ENCODE assay signal across 27 cellular contexts in genomic region chr2:227430644-227431043, GRCh38. TPM values are rescaled to one million over a fixed set of nuclear protein-coding genes. Genes with fewer than 3 reads are reported as not detected.
DNase-seq lines count a peak whose midpoint lies in the region; ATAC-seq and TF ChIP-seq lines count a peak whose summit lies in the region.
"Had no signal": no experiment of that assay in that cellular context is flagged by ENCODE, and none has a peak within 500 bp of the region (broad histone marks: within the 10 kb centered on the region; RNA-seq: fewer than 3 reads in every experiment).

No MANE protein-coding gene starts in this region.

- CTCF ChIA-PET in OCI-LY7 (lab: Charles Lee; ENCODE audit: unreplicated experiment): no interaction called here

- no peaks in the 10 kb centered on the region for H3K9me2 ChIP-seq in OCI-LY7 (ENCODE audit: insufficient read depth, low read length)

- BruUV-seq in OCI-LY7 (replicated peaks; lab: Mats Ljungman, UMichigan): no TSS peak

- POLR2A ChIA-PET in OCI-LY7 (lab: Charles Lee): interaction anchor here (1.2 kb wide), 1 partner anchor 10 kb away, joined by 5 read pairs; no protein-coding TSS in a partner anchor

- H3K4me1 ChIP-seq in ACC112 (ENCODE audit: control insufficient read depth, insufficient read depth, low read length, unreplicated experiment) (peaks cover 7% of the 10 kb centered on the region), OCI-LY7 (ENCODE audit: insufficient read depth, low read length, poor library complexity, severe bottlenecking) (no peaks in the 10 kb centered on the region), upper lobe of right lung (no peaks in the 10 kb centered on the region)
- H3K4me1 ChIP-seq: BE2C had no signal

- no peak overlapping the region for H3K4me2 ChIP-seq in OCI-LY7 (ENCODE audit: low read length)
- H3K4me2 ChIP-seq: KMS-11 had no signal

- DNase-seq in choroid plexus epithelial cell (ENCODE audit: low read depth): peak; percentile 80
- DNase-seq in left colon: no peak
- peak; percentile 27 for DNase-seq in mucosa of gallbladder (ENCODE audit: low spot score)
- no peak for DNase-seq in OCI-LY7 (ENCODE audit: low spot score)
- no peak for DNase-seq in upper lobe of right lung
- no peak for DNase-seq in central memory CD4-positive, alpha-beta T cell
- DNase-seq: ACHN; BE2C; CD8-positive, alpha-beta memory T cell; DMS 273 treated with DMSO at 0.1 percent for 48 hours; DMS79; EL; GDM1; HCEC 1CT; MM.1S; NCI-H2029; NCI-H446 treated with DMSO at 0.1 percent for 48 hours; NCI-H526; NCI-H82; SHP77 treated with DMSO at 0.1 percent for 48 hours had no signal

- TF ChIP-seq CTCF in choroid plexus epithelial cell (conservative IDR thresholded peaks at IDR 0.05; ENCODE audit: low read depth, low read length) (no peak), OCI-LY7 (conservative IDR thresholded peaks at IDR 0.05; ENCODE audit: low read length) (no peak), upper lobe of right lung (IDR thresholded peaks at IDR 0.05) (no peak)

- H3K9me3 ChIP-seq in OCI-LY7 (ENCODE audit: low read length): peaks cover 4% of the 10 kb centered on the region
- H3K9me3 ChIP-seq in upper lobe of right lung: peaks cover 11% of the 10 kb centered on the region

- no peaks in the 10 kb centered on the region for H3K36me3 ChIP-seq in ACC112 (ENCODE audit: insufficient read depth, low read length)
- no peaks in the 10 kb centered on the region for H3K36me3 ChIP-seq in OCI-LY7 (ENCODE audit: insufficient read depth, low read length)
- no peaks in the 10 kb centered on the region for H3K36me3 ChIP-seq in upper lobe of right lung
- H3K36me3 ChIP-seq: BE2C had no signal

- H3K27me3 ChIP-seq in ACC112 (ENCODE audit: insufficient read depth, low read length) (no peaks in the 10 kb centered on the region), upper lobe of right lung (no peaks in the 10 kb centered on the region)
- H3K27me3 ChIP-seq: BE2C had no signal

- no peaks in the 10 kb centered on the region for H4K20me1 ChIP-seq in OCI-LY7 (ENCODE audit: insufficient read depth, low read length)

- ATAC-seq in left colon (peak; percentile 81), HG03460 (IDR thresholded peaks at IDR 0.05; ENCODE audit: unreplicated experiment) (no peak), upper lobe of right lung (no peak)
- ATAC-seq: GM12878, Panc1 had no signal

- 0 out of 2 replicates have a peak overlapping the region, but pooled peaks have one; percentile 34 for H3K4me3 ChIP-seq in ACC112 (ENCODE audit: low read depth, low read length)
- no peak overlapping the region for H3K4me3 ChIP-seq in choroid plexus epithelial cell (ENCODE audit: low read depth, low read length)
- no peak overlapping the region for H3K4me3 ChIP-seq in OCI-LY7 (ENCODE audit: low read depth, low read length, poor library complexity, severe bottlenecking)
- no peak overlapping the region for H3K4me3 ChIP-seq in upper lobe of right lung
- H3K4me3 ChIP-seq: GM12878 had no signal

- no peaks in the 10 kb centered on the region for H3K79me2 ChIP-seq in ACC112 (ENCODE audit: control insufficient read depth, insufficient read depth, low read length, unreplicated experiment)
- H3K79me2 ChIP-seq in OCI-LY7 (ENCODE audit: insufficient read depth, low read depth, low read length): no peaks in the 10 kb centered on the region

- H2AFZ ChIP-seq in ACC112 (ENCODE audit: low read length, unreplicated experiment) (peak overlapping the region; percentile 83), OCI-LY7 (ENCODE audit: low read length) (no peak overlapping the region)

- peak overlapping the region; percentile 4; the same call in 1 of the 2 replicates for H3K27ac ChIP-seq in ACC112 (ENCODE audit: low read depth, low read length)
- no peak overlapping the region for H3K27ac ChIP-seq in OCI-LY7 (ENCODE audit: low read depth, low read length, poor library complexity, severe bottlenecking)
- H3K27ac ChIP-seq in upper lobe of right lung: no peak overlapping the region
- H3K27ac ChIP-seq: 22Rv1, KMS-11 had no signal

- intact Hi-C loops in left colon (cut with DNase I, micrococcal nuclease): no loop called here
- intact Hi-C loops in OCI-LY7 (cut with micrococcal nuclease; ENCODE audit: unreplicated experiment): no loop called here
- intact Hi-C loops in upper lobe of right lung (cut with DNase I): no loop called here

RNA-seq across cellular contexts. Expression of gene AGFG1, which starts 41.3 kb away (rescaled TPM):
- total RNA-seq in left colon: 10 to 100 TPM; 64.6 to 77.3 TPM
- 77.9 TPM for total RNA-seq in mucosa of gallbladder
- 29.4 and 37.6 TPM in 2 replicates for total RNA-seq in OCI-LY7 (2014; rRNA removed; shearing (Covaris generic))
- 65.4 and 68.5 TPM in 2 replicates for total RNA-seq in OCI-LY7 (2022)
- 92.9 TPM for total RNA-seq in upper lobe of right lung

RNA-seq across cellular contexts. Expression of gene SCYGR1, which starts 42.9 kb away (rescaled TPM):
- not detected for total RNA-seq in left colon
- total RNA-seq in mucosa of gallbladder: not detected
- not detected in 2 replicates for total RNA-seq in OCI-LY7 (2014; rRNA removed; shearing (Covaris generic))
- total RNA-seq in OCI-LY7 (2022): not detected in 2 replicates
- total RNA-seq in upper lobe of right lung: not detected
- total RNA-seq: CD8-positive, alpha-beta memory T cell; GM12878; H1 had no signal

RNA-seq across cellular contexts. Expression of gene TM4SF20, which starts 51.5 kb away (rescaled TPM):
- total RNA-seq in left colon (10 to 100 TPM in 1 of 2 donors, 1 to 10 TPM in 1; 3.8 to 54.3 TPM), mucosa of gallbladder (not detected), OCI-LY7 (2022) (not detected in 2 replicates), upper lobe of right lung (not detected)
- not detected in 2 replicates for total RNA-seq in OCI-LY7 (2014; rRNA removed; shearing (Covaris generic))
- total RNA-seq: CD8-positive, alpha-beta memory T cell; GM12878; H1 had no signal

Comparison
In these comparisons a context has a peak if more than half of its experiments do, and no peak if none do; other contexts are left out.
1. DNase-seq: peak in choroid plexus epithelial cell (single experiment) and mucosa of gallbladder (single experiment); none in left colon (0 of 2), OCI-LY7 (single experiment), upper lobe of right lung (single experiment) and central memory CD4-positive, alpha-beta T cell (single experiment).